1 cellular context compared by ENCODE assay signal in the genomic region with DNA sequence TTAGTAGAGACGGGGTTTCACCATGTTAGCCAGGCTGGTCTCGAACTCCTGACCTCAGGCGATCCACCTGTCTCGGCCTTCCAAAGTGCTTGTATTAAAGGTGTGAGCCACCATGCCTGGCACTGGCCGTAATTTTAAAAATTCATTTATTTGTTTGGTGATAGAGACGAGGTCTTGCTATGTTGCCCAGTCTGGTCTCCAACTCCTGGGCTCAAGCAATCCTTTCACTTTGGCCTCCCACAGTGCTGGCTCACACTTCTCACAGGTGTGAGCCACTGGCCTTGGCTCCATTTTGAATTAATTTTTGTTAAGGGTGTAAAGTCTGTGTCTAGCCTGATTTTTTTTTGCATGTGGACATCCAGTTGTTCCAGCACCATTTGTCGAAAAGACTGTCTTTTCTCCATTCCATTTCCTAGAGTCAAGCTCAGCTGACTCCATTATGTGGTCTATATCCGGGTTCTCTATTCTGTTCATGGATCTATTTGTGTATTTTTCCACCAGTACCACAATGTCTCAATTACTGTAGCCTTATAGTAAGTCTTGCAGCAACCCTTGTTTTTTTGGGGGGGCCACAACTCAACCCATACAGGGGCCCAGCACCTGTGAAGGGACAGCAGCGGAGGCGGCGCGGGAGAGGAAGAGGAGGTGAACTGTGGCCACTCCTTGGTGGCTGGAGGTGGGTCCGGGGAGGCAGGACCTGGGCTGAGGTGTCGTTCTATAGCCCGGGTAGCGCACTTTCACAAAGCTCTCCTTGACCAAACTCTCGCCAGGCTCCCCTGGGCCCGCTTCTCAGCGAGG.
TF ChIP-seq lines count a peak whose summit lies in the region.

No MANE protein-coding gene starts in this region.

TF ChIP-seq in HepG2, 621 proteins besides CTCF, POLR2A, EP300 and RAD21 (continued from another document):
- TF ChIP-seq ELF4 (CRISPR knock-in tag; IDR thresholded peaks at IDR 0.05; ENCODE audit: borderline replicate concordance): 0 out of 2 replicates have a peak, but pooled peaks have one; percentile 25
- peak; percentile 93 for TF ChIP-seq ZNF121 (CRISPR knock-in tag; IDR thresholded peaks at IDR 0.05)
- TF ChIP-seq ZNF264 (CRISPR knock-in tag; IDR thresholded peaks at IDR 0.05): no peak
- TF ChIP-seq ZBTB8A (CRISPR knock-in tag; IDR thresholded peaks at IDR 0.05; ENCODE audit: borderline replicate concordance, low read depth): 0 out of 2 replicates have a peak, but pooled peaks have one; percentile 41
- TF ChIP-seq ZNF615 (CRISPR knock-in tag; IDR thresholded peaks at IDR 0.05; ENCODE audit: borderline replicate concordance): peak; percentile 40; the same call in 1 of the 2 replicates
- TF ChIP-seq, protein P1, sequence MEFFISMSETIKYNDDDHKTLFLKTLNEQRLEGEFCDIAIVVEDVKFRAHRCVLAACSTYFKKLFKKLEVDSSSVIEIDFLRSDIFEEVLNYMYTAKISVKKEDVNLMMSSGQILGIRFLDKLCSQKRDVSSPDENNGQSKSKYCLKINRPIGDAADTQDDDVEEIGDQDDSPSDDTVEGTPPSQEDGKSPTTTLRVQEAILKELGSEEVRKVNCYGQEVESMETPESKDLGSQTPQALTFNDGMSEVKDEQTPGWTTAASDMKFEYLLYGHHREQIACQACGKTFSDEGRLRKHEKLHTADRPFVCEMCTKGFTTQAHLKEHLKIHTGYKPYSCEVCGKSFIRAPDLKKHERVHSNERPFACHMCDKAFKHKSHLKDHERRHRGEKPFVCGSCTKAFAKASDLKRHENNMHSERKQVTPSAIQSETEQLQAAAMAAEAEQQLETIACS (CRISPR knock-in tag; IDR thresholded peaks at IDR 0.05): no peak
- no peak for TF ChIP-seq LCORL (IDR thresholded peaks at IDR 0.05)
- TF ChIP-seq LCORL (CRISPR knock-in tag; IDR thresholded peaks at IDR 0.05): peak; percentile 4; the same call in 1 of the 2 replicates
- TF ChIP-seq, protein P2, sequence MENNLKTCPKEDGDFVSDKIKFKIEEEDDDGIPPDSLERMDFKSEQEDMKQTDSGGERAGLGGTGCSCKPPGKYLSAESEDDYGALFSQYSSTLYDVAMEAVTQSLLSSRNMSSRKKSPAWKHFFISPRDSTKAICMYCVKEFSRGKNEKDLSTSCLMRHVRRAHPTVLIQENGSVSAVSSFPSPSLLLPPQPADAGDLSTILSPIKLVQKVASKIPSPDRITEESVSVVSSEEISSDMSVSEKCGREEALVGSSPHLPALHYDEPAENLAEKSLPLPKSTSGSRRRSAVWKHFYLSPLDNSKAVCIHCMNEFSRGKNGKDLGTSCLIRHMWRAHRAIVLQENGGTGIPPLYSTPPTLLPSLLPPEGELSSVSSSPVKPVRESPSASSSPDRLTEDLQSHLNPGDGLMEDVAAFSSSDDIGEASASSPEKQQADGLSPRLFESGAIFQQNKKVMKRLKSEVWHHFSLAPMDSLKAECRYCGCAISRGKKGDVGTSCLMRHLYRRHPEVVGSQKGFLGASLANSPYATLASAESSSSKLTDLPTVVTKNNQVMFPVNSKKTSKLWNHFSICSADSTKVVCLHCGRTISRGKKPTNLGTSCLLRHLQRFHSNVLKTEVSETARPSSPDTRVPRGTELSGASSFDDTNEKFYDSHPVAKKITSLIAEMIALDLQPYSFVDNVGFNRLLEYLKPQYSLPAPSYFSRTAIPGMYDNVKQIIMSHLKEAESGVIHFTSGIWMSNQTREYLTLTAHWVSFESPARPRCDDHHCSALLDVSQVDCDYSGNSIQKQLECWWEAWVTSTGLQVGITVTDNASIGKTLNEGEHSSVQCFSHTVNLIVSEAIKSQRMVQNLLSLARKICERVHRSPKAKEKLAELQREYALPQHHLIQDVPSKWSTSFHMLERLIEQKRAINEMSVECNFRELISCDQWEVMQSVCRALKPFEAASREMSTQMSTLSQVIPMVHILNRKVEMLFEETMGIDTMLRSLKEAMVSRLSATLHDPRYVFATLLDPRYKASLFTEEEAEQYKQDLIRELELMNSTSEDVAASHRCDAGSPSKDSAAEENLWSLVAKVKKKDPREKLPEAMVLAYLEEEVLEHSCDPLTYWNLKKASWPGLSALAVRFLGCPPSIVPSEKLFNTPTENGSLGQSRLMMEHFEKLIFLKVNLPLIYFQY (CRISPR knock-in tag; IDR thresholded peaks at IDR 0.05; ENCODE audit: borderline replicate concordance): no peak
- 0 out of 2 replicates have a peak, but pooled peaks have one; percentile 18 for TF ChIP-seq ZMYM2 (CRISPR knock-in tag; IDR thresholded peaks at IDR 0.05)
- TF ChIP-seq ZNF674 (CRISPR knock-in tag; IDR thresholded peaks at IDR 0.05; ENCODE audit: low read depth): 0 out of 2 replicates have a peak, but pooled peaks have one; percentile 12
- no peak for TF ChIP-seq TBX3 (IDR thresholded peaks at IDR 0.05; ENCODE audit: borderline replicate concordance)
- TF ChIP-seq, protein P3, sequence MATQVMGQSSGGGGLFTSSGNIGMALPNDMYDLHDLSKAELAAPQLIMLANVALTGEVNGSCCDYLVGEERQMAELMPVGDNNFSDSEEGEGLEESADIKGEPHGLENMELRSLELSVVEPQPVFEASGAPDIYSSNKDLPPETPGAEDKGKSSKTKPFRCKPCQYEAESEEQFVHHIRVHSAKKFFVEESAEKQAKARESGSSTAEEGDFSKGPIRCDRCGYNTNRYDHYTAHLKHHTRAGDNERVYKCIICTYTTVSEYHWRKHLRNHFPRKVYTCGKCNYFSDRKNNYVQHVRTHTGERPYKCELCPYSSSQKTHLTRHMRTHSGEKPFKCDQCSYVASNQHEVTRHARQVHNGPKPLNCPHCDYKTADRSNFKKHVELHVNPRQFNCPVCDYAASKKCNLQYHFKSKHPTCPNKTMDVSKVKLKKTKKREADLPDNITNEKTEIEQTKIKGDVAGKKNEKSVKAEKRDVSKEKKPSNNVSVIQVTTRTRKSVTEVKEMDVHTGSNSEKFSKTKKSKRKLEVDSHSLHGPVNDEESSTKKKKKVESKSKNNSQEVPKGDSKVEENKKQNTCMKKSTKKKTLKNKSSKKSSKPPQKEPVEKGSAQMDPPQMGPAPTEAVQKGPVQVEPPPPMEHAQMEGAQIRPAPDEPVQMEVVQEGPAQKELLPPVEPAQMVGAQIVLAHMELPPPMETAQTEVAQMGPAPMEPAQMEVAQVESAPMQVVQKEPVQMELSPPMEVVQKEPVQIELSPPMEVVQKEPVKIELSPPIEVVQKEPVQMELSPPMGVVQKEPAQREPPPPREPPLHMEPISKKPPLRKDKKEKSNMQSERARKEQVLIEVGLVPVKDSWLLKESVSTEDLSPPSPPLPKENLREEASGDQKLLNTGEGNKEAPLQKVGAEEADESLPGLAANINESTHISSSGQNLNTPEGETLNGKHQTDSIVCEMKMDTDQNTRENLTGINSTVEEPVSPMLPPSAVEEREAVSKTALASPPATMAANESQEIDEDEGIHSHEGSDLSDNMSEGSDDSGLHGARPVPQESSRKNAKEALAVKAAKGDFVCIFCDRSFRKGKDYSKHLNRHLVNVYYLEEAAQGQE (IDR thresholded peaks at IDR 0.05; ENCODE audit: borderline replicate concordance in 1 of 2, low read depth in 1 of 2, low read length in 2 of 2): peak in 1 of 2 experiments; percentile 9; a peak in 1 of 4 replicates
- 0 out of 2 replicates have a peak, but pooled peaks have one; percentile 71 for TF ChIP-seq NAIF1 (CRISPR knock-in tag; IDR thresholded peaks at IDR 0.05; ENCODE audit: borderline replicate concordance)
- peak; percentile 10; the same call in 1 of the 2 replicates for TF ChIP-seq ZNF816 (CRISPR knock-in tag; IDR thresholded peaks at IDR 0.05; ENCODE audit: borderline replicate concordance)
- TF ChIP-seq, protein P4, sequence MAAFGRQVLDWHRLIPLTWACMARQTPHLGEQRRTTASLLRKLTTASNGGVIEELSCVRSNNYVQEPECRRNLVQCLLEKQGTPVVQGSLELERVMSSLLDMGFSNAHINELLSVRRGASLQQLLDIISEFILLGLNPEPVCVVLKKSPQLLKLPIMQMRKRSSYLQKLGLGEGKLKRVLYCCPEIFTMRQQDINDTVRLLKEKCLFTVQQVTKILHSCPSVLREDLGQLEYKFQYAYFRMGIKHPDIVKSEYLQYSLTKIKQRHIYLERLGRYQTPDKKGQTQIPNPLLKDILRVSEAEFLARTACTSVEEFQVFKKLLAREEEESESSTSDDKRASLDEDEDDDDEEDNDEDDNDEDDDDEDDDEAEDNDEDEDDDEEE (CRISPR knock-in tag; IDR thresholded peaks at IDR 0.05): 0 out of 2 replicates have a peak, but pooled peaks have one; percentile 11
- 0 out of 2 replicates have a peak, but pooled peaks have one; percentile 15 for TF ChIP-seq ZMYM3 (CRISPR knock-in tag; IDR thresholded peaks at IDR 0.05)
- no peak for TF ChIP-seq NCOA1 (CRISPR knock-in tag; IDR thresholded peaks at IDR 0.05)
- TF ChIP-seq, protein P5, sequence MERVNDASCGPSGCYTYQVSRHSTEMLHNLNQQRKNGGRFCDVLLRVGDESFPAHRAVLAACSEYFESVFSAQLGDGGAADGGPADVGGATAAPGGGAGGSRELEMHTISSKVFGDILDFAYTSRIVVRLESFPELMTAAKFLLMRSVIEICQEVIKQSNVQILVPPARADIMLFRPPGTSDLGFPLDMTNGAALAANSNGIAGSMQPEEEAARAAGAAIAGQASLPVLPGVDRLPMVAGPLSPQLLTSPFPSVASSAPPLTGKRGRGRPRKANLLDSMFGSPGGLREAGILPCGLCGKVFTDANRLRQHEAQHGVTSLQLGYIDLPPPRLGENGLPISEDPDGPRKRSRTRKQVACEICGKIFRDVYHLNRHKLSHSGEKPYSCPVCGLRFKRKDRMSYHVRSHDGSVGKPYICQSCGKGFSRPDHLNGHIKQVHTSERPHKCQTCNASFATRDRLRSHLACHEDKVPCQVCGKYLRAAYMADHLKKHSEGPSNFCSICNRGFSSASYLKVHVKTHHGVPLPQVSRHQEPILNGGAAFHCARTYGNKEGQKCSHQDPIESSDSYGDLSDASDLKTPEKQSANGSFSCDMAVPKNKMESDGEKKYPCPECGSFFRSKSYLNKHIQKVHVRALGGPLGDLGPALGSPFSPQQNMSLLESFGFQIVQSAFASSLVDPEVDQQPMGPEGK (CRISPR knock-in tag; IDR thresholded peaks at IDR 0.05): peak; percentile 50; the same call in 1 of the 2 replicates
- TF ChIP-seq ARNTL (CRISPR knock-in tag; IDR thresholded peaks at IDR 0.05): 0 out of 2 replicates have a peak, but pooled peaks have one; percentile 0
- 0 out of 2 replicates have a peak, but pooled peaks have one; percentile 30 for TF ChIP-seq ZNF569 (CRISPR knock-in tag; IDR thresholded peaks at IDR 0.05; ENCODE audit: borderline replicate concordance)
- no peak for TF ChIP-seq ZNF367 (CRISPR knock-in tag; IDR thresholded peaks at IDR 0.05; ENCODE audit: borderline replicate concordance)
- TF ChIP-seq, protein P6, sequence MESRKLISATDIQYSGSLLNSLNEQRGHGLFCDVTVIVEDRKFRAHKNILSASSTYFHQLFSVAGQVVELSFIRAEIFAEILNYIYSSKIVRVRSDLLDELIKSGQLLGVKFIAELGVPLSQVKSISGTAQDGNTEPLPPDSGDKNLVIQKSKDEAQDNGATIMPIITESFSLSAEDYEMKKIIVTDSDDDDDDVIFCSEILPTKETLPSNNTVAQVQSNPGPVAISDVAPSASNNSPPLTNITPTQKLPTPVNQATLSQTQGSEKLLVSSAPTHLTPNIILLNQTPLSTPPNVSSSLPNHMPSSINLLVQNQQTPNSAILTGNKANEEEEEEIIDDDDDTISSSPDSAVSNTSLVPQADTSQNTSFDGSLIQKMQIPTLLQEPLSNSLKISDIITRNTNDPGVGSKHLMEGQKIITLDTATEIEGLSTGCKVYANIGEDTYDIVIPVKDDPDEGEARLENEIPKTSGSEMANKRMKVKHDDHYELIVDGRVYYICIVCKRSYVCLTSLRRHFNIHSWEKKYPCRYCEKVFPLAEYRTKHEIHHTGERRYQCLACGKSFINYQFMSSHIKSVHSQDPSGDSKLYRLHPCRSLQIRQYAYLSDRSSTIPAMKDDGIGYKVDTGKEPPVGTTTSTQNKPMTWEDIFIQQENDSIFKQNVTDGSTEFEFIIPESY (CRISPR knock-in tag; IDR thresholded peaks at IDR 0.05): no peak
- peak; percentile 75; the same call in 1 of the 2 replicates for TF ChIP-seq ZSCAN30 (CRISPR knock-in tag; IDR thresholded peaks at IDR 0.05)
